2 cellular contexts compared by ENCODE assay signal in genomic region chr5:74897049-74897448, GRCh38.
TF ChIP-seq lines count a peak whose summit lies in the region.

No MANE protein-coding gene starts in this region.

TF ChIP-seq in GM23338, 12 proteins besides CTCF, POLR2A, EP300 and RAD21:
- TF ChIP-seq ETS1 (IDR thresholded peaks at IDR 0.05) (no peak), ZNF114 (CRISPR knock-in tag; IDR thresholded peaks at IDR 0.05) (no peak), NANOG (IDR thresholded peaks at IDR 0.05; ENCODE audit: borderline replicate concordance) (no peak), EZH2phosphoT487 (IDR thresholded peaks at IDR 0.05; ENCODE audit: unreplicated experiment) (no peak), ZNF462 (CRISPR knock-in tag; IDR thresholded peaks at IDR 0.05) (no peak), POLR2AphosphoS5 (IDR thresholded peaks at IDR 0.05; ENCODE audit: low read depth) (no peak), REST (IDR thresholded peaks at IDR 0.05; ENCODE audit: unreplicated experiment) (no peak), JUNB (IDR thresholded peaks at IDR 0.05; ENCODE audit: unreplicated experiment) (no peak), ZNF331 (CRISPR knock-in tag; IDR thresholded peaks at IDR 0.05; ENCODE audit: low read depth) (no peak), EZH2 (IDR thresholded peaks at IDR 0.05; ENCODE audit: low read depth, unreplicated experiment) (no peak), CREB1 (CRISPR knock-in tag; IDR thresholded peaks at IDR 0.05; ENCODE audit: low read depth) (no peak), STAT1 (IDR thresholded peaks at IDR 0.05; ENCODE audit: unreplicated experiment) (no peak)
TF ChIP-seq in GM23338: peak in this region for 0.

TF ChIP-seq in H1, 55 proteins besides CTCF, POLR2A, EP300 and RAD21:
- TF ChIP-seq E2F6 (IDR thresholded peaks at IDR 0.05), result no peak
- no peak for TF ChIP-seq RXRA (IDR thresholded peaks at IDR 0.05; ENCODE audit: insufficient read depth, low read depth, low read length)
- no peak for TF ChIP-seq HDAC2 (IDR thresholded peaks at IDR 0.05; ENCODE audit: borderline replicate concordance in 1 of 2, low read depth in 2 of 2, low read length in 2 of 2)
- TF ChIP-seq BCL11A (IDR thresholded peaks at IDR 0.05; ENCODE audit: low read depth in 2 of 2, low read length in 2 of 2), result no peak
- TF ChIP-seq TAF1 (IDR thresholded peaks at IDR 0.05; ENCODE audit: low read depth, low read length), result no peak
- TF ChIP-seq SIRT6 (IDR thresholded peaks at IDR 0.05; ENCODE audit: low read length), result no peak
- no peak for TF ChIP-seq SP1 (IDR thresholded peaks at IDR 0.05; ENCODE audit: low read depth, low read length)
- TF ChIP-seq SAP30 (IDR thresholded peaks at IDR 0.05; ENCODE audit: insufficient read depth, insufficient replicate concordance, low read length), result no peak
- no peak for TF ChIP-seq TEAD4 (IDR thresholded peaks at IDR 0.05; ENCODE audit: low read depth, low read length)
- TF ChIP-seq TCF12 (IDR thresholded peaks at IDR 0.05; ENCODE audit: low read depth, low read length), result no peak
- no peak for TF ChIP-seq KDM1A (IDR thresholded peaks at IDR 0.05; ENCODE audit: borderline replicate concordance, low read length)
- TF ChIP-seq BACH1 (IDR thresholded peaks at IDR 0.05; ENCODE audit: low read length), result no peak
- TF ChIP-seq GTF2F1 (IDR thresholded peaks at IDR 0.05; ENCODE audit: borderline replicate concordance, low read depth, low read length), result no peak
- TF ChIP-seq JUN (IDR thresholded peaks at IDR 0.05; ENCODE audit: low read depth, low read length), result no peak
- TF ChIP-seq CREB1 (IDR thresholded peaks at IDR 0.05), result no peak
- no peak for TF ChIP-seq TAF7 (optimal IDR thresholded peaks at IDR 0.05; ENCODE audit: borderline replicate concordance, low read depth, low read length)
- no peak for TF ChIP-seq SUZ12 (IDR thresholded peaks at IDR 0.05; ENCODE audit: low read length)
- no peak for TF ChIP-seq CTBP2 (IDR thresholded peaks at IDR 0.05; ENCODE audit: borderline replicate concordance, insufficient read depth, insufficient read length, low read length)
